ENCODE assay signal across 13 cellular contexts in genomic region chr1:28973850-28974841, GRCh38. TPM values are rescaled to one million over a fixed set of nuclear protein-coding genes. Genes with fewer than 3 reads are reported as not detected.
A peak's percentile ranks its signal among the peaks of the same experiment; 100 is the strongest.
DNase-seq lines count a peak whose midpoint lies in the region; ATAC-seq lines count a peak whose summit lies in the region.
"Had no signal": no experiment of that assay in that cellular context is flagged by ENCODE, and none has a peak within 500 bp of the region (broad histone marks: within the 10 kb centered on the region; RNA-seq: fewer than 3 reads in every experiment).

No MANE protein-coding gene starts in this region.

- H3K4me3 Mint-ChIP-seq in stimulated activated naive B cell treated with anti-CD40 and anti-IgM and Interleukin-4, amounts not matched to agents 10 μg/mL and 1 μg/mL and 100 μg/mL, for 72 hours: no peak overlapping the region

- H3K9me3 Mint-ChIP-seq in stimulated activated naive B cell treated with anti-CD40 and anti-IgM and Interleukin-4, amounts not matched to agents 10 μg/mL and 1 μg/mL and 100 μg/mL, for 72 hours: no peaks in the 10 kb centered on the region

- peak overlapping the region; percentile 7 for H3K27ac Mint-ChIP-seq in stimulated activated naive B cell treated with anti-CD40 and anti-IgM and Interleukin-4, amounts not matched to agents 10 μg/mL and 1 μg/mL and 100 μg/mL, for 72 hours

- peaks cover 6 to 19% of the 10 kb centered on the region in 2 donors for H3K36me3 Mint-ChIP-seq in stimulated activated naive B cell treated with anti-CD40 and anti-IgM and Interleukin-4, amounts not matched to agents 10 μg/mL and 1 μg/mL and 100 μg/mL, for 72 hours

- no peak for ATAC-seq in stimulated activated naive B cell treated with anti-CD40 and anti-IgM and Interleukin-4, amounts not matched to agents 10 μg/mL and 1 μg/mL and 100 μg/mL, for 72 hours (replicated peaks)
- ATAC-seq in left ventricle myocardium superior: no peak
- no peak for ATAC-seq in GM18907 (IDR thresholded peaks at IDR 0.05; ENCODE audit: unreplicated experiment)

- intact Hi-C loops in left ventricle myocardium superior (cut with micrococcal nuclease): no loop called here

- no peaks in the 10 kb centered on the region for H3K27me3 Mint-ChIP-seq in stimulated activated naive B cell treated with anti-CD40 and anti-IgM and Interleukin-4, amounts not matched to agents 10 μg/mL and 1 μg/mL and 100 μg/mL, for 72 hours

- DNase-seq in NOMO-1 treated with DMSO at 0.1 percent for 48 hours (lab: John Stamatoyannopoulos, UW; ENCODE audit: unreplicated experiment) (peak; percentile 29), NOMO-1 (lab: John Stamatoyannopoulos, UW; ENCODE audit: unreplicated experiment in 2 of 2) (no peak), RPMI7951 (ENCODE audit: low read depth) (peak; percentile 9), fibroblast of peridontal ligament (ENCODE audit: extremely low read depth) (peak; percentile 87), left ventricle myocardium superior (no peak), NCI-H345 (lab: John Stamatoyannopoulos, UW) (no peak)
- DNase-seq in stimulated activated naive B cell treated with anti-CD40 and anti-IgM and Interleukin-4, amounts not matched to agents 10 μg/mL and 1 μg/mL and 100 μg/mL, for 72 hours: no peak
- DNase-seq: GDM1; hippocampal formation; NCI-H1048; NCI-H774; stimulated activated CD4-positive, alpha-beta T cell treated with anti-CD3 and anti-CD28 coated beads, Interleukin-12 subunit alpha, Interleukin-12 subunit beta, amount 100 ng/mL, for 4 hours had no signal

- peaks cover 17 to 40% of the 10 kb centered on the region in 2 donors for H3K4me1 Mint-ChIP-seq in stimulated activated naive B cell treated with anti-CD40 and anti-IgM and Interleukin-4, amounts not matched to agents 10 μg/mL and 1 μg/mL and 100 μg/mL, for 72 hours

RNA-seq across cellular contexts. Expression of gene EPB41, which starts 59.8 kb away (rescaled TPM):
- 12.1 and 12.8 TPM in 2 replicates for total RNA-seq in RPMI7951 (2014; rRNA removed; shearing (Covaris generic))
- total RNA-seq in left ventricle myocardium superior: 24.9 TPM

Comparison
In these comparisons a context has a peak if more than half of its experiments do, and no peak if none do; other contexts are left out.
1. DNase-seq: peak in NOMO-1 treated with DMSO at 0.1 percent for 48 hours (single experiment), RPMI7951 (single experiment) and fibroblast of peridontal ligament (single experiment); none in NOMO-1 (0 of 2), stimulated activated naive B cell treated with anti-CD40 and anti-IgM and Interleukin-4, amounts not matched to agents 10 μg/mL and 1 μg/mL and 100 μg/mL, for 72 hours (single experiment), left ventricle myocardium superior (single experiment) and NCI-H345 (single experiment).